Comparison of ENCODE assay signal across 11 cellular contexts in genomic region chr17:13931111-13931526, GRCh38.
A peak's percentile ranks its signal among the peaks of the same experiment; 100 is the strongest.
DNase-seq lines count a peak whose midpoint lies in the region; ATAC-seq and TF ChIP-seq lines count a peak whose summit lies in the region.
"Had no signal": no experiment of that assay in that cellular context is flagged by ENCODE, and none has a peak within 500 bp of the region (broad histone marks: within the 10 kb centered on the region; RNA-seq: fewer than 3 reads in every experiment).

No MANE protein-coding gene starts in this region.

- DNase-seq in AG09309 (ENCODE audit: low read depth) (peak; percentile 23), Karpas-422 (peak; percentile 59), caudate nucleus (lab: John Stamatoyannopoulos, UW) (peak in 8 of 61 donors; percentile 3 to 43 (median 14)), lung (ENCODE audit: low spot score) (peak; percentile 41), ovary (no peak), kidney tubule cell (ENCODE audit: low spot score) (no peak), ureter (ENCODE audit: low spot score) (no peak)
- DNase-seq: activated gamma-delta T cell had no signal

- H4K20me1 ChIP-seq in Karpas-422 (ENCODE audit: insufficient read depth, low read depth, low read length) = no peaks in the 10 kb centered on the region

- H3K9me2 ChIP-seq in Karpas-422 (replicated peaks; ENCODE audit: insufficient read depth, low read length) = no peaks in the 10 kb centered on the region

- H3K9me3 ChIP-seq in Karpas-422 (ENCODE audit: low read length) (no peaks in the 10 kb centered on the region), lung (ENCODE audit: control insufficient read depth in 2 of 2, insufficient read depth in 1 of 2, low read length in 1 of 2) (no peaks in the 10 kb centered on the region), ovary (no peaks in the 10 kb centered on the region)
- H3K9me3 ChIP-seq: SJSA1 had no signal

- TF ChIP-seq CTCF in AG09309 (IDR thresholded peaks at IDR 0.05; ENCODE audit: control insufficient read depth, insufficient read depth, low read depth, low read length, missing control alignments) = no peak
- TF ChIP-seq CTCF in lung (IDR thresholded peaks at IDR 0.05; ENCODE audit: control extremely low read depth, extremely low read depth) = no peak
- no peak for TF ChIP-seq CTCF in ovary (IDR thresholded peaks at IDR 0.05)

- intact Hi-C loops in ovary (cut with DNase I) = no loop called here

- H3K27ac ChIP-seq in Karpas-422 (ENCODE audit: low read length) (peak overlapping the region; percentile 74), caudate nucleus (ENCODE audit: low read depth, low read length) (peak overlapping the region; percentile 74), lung (ENCODE audit: low read depth in 1 of 2, low read length in 1 of 2) (no peak overlapping the region), ovary (no peak overlapping the region)
- H3K27ac ChIP-seq: A549, SJSA1 had no signal

- WGBS in lung, 2 donors = 46 to 72% methylated on average over 3 of the region's 3 CpGs
- 83 to 93% (median 89%) methylated on average over 3 of the region's 3 CpGs for WGBS in ovary, 3 donors

- TF ChIP-seq EP300 in ovary (IDR thresholded peaks at IDR 0.05) = no peak

- no peak overlapping the region for H3K9ac ChIP-seq in Karpas-422 (ENCODE audit: low read length)

- TF ChIP-seq POLR2A in ovary (IDR thresholded peaks at IDR 0.05) = no peak

- peak overlapping the region; percentile 57 for H3K4me2 ChIP-seq in Karpas-422 (ENCODE audit: low read depth, low read length, poor library complexity, severe bottlenecking)
- H3K4me2 ChIP-seq: A549 had no signal

- H3K36me3 ChIP-seq in Karpas-422 (ENCODE audit: insufficient read depth, low read length) = no peaks in the 10 kb centered on the region
- H3K36me3 ChIP-seq in lung (ENCODE audit: control insufficient read depth in 2 of 2, insufficient read depth in 2 of 2, low read length in 2 of 2) = no peaks in the 10 kb centered on the region
- no peaks in the 10 kb centered on the region for H3K36me3 ChIP-seq in ovary
- H3K36me3 ChIP-seq: SJSA1 had no signal

- H2AFZ ChIP-seq in Karpas-422 (ENCODE audit: low read length) = 0 out of 2 replicates have a peak overlapping the region, but pooled peaks have one; percentile 45

- H3K4me1 ChIP-seq in Karpas-422 (ENCODE audit: low read length) (peaks cover 48% of the 10 kb centered on the region), lung (ENCODE audit: control insufficient read depth in 2 of 2, insufficient read depth in 2 of 2, low read length in 2 of 2) (peaks cover 0 to 2% of the 10 kb centered on the region in 2 donors), ovary (ENCODE audit: insufficient read depth) (no peaks in the 10 kb centered on the region)
- H3K4me1 ChIP-seq: A549, SJSA1 had no signal

- H3K27me3 ChIP-seq in Karpas-422 (ENCODE audit: low read length) = no peaks in the 10 kb centered on the region
- H3K27me3 ChIP-seq in lung (ENCODE audit: control insufficient read depth, insufficient read depth) = no peaks in the 10 kb centered on the region
- no peaks in the 10 kb centered on the region for H3K27me3 ChIP-seq in ovary
- H3K27me3 ChIP-seq: SJSA1 had no signal

- peak; percentile 64 for ATAC-seq in lung (ENCODE audit: insufficient read depth, low FRiP score)
- ATAC-seq in HG03442 (IDR thresholded peaks at IDR 0.05; ENCODE audit: unreplicated experiment) = no peak
- ATAC-seq: A549 had no signal

- H3K4me3 ChIP-seq in AG09309 (ENCODE audit: control insufficient read depth, low read depth, low read length) = no peak overlapping the region
- H3K4me3 ChIP-seq in Karpas-422 (ENCODE audit: low read length) = peak overlapping the region; percentile 17
- no peak overlapping the region for H3K4me3 ChIP-seq in lung
- H3K4me3 ChIP-seq in ovary = no peak overlapping the region
- H3K4me3 ChIP-seq: A549, SJSA1 had no signal

- H3K79me2 ChIP-seq in Karpas-422 (ENCODE audit: low read length) = no peaks in the 10 kb centered on the region

Comparison
In these comparisons a context has a peak if more than half of its experiments do, and no peak if none do; other contexts are left out.
1. DNase-seq: peak in AG09309 (single experiment), Karpas-422 (single experiment) and lung (single experiment); none in ovary (0 of 5), kidney tubule cell (single experiment) and ureter (single experiment).
2. H3K27ac ChIP-seq: peak in Karpas-422 (single experiment) and caudate nucleus (single experiment); none in lung (0 of 2) and ovary (0 of 2).